21 cellular contexts compared by ENCODE assay signal in genomic region chr17:79354173-79354820, GRCh38.
DNase-seq lines count a peak whose midpoint lies in the region; ATAC-seq and TF ChIP-seq lines count a peak whose summit lies in the region.
"Had no signal": no experiment of that assay in that cellular context is flagged by ENCODE, and none has a peak within 500 bp of the region (broad histone marks: within the 10 kb centered on the region; RNA-seq: fewer than 3 reads in every experiment).

No MANE protein-coding gene starts in this region.

- TF ChIP-seq CTCF in glutamatergic neuron (IDR thresholded peaks at IDR 0.05; ENCODE audit: partially characterized antibody, unreplicated experiment) = no peak
- no peak for TF ChIP-seq CTCF in colonic mucosa (IDR thresholded peaks at IDR 0.05)

- H3K36me3 ChIP-seq in colonic mucosa = no peaks in the 10 kb centered on the region
- H3K36me3 ChIP-seq: BE2C, HAP-1 had no signal

- peak overlapping the region; percentile 28 for H3K27ac Mint-ChIP-seq in glutamatergic neuron (ENCODE audit: unreplicated experiment)
- H3K27ac Mint-ChIP-seq: CD4-positive, alpha-beta T cell had no signal

- no peaks in the 10 kb centered on the region for H3K9me3 ChIP-seq in colonic mucosa
- H3K9me3 ChIP-seq: BE2C, HAP-1 had no signal

- no peaks in the 10 kb centered on the region for H3K4me1 ChIP-seq in colonic mucosa
- H3K4me1 ChIP-seq: A549; BE2C; BLaER1 treated with 17β-estradiol and CSF1 and Interleukin-3, amounts not matched to agents 10 nM and 100 nM; HAP-1 had no signal

- no peak overlapping the region for H3K27ac ChIP-seq in colonic mucosa
- H3K27ac ChIP-seq: A549; BLaER1 treated with 17β-estradiol and CSF1 and Interleukin-3, amounts not matched to agents 10 nM and 100 nM had no signal

- H3K9me3 Mint-ChIP-seq in glutamatergic neuron (ENCODE audit: unreplicated experiment) = peaks cover 30% of the 10 kb centered on the region
- H3K9me3 Mint-ChIP-seq: CD4-positive, alpha-beta T cell had no signal

- H3K27me3 Mint-ChIP-seq in glutamatergic neuron (ENCODE audit: unreplicated experiment) = peaks cover 18% of the 10 kb centered on the region

- no peak for ATAC-seq in left cardiac atrium
- no peak for ATAC-seq in left ventricle myocardium superior
- no peak for ATAC-seq in GM18867 (IDR thresholded peaks at IDR 0.05; ENCODE audit: unreplicated experiment)
- ATAC-seq: GM12878 had no signal

- peaks cover 17% of the 10 kb centered on the region for H3K36me3 Mint-ChIP-seq in glutamatergic neuron (ENCODE audit: unreplicated experiment)
- H3K36me3 Mint-ChIP-seq: CD14-positive monocyte had no signal

- H3K4me3 ChIP-seq in colonic mucosa = no peak overlapping the region
- H3K4me3 ChIP-seq: A549; BLaER1 treated with 17β-estradiol and CSF1 and Interleukin-3, amounts not matched to agents 10 nM and 100 nM; GM12878; HAP-1 had no signal

- no peaks in the 10 kb centered on the region for H3K27me3 ChIP-seq in colonic mucosa
- H3K27me3 ChIP-seq: BLaER1 treated with 17β-estradiol and CSF1 and Interleukin-3, amounts not matched to agents 10 nM and 100 nM had no signal

- no peak overlapping the region for H3K9ac ChIP-seq in colonic mucosa (ENCODE audit: low read depth in 2 of 2, low read length in 2 of 2)
- H3K9ac ChIP-seq: BLaER1 treated with 17β-estradiol and CSF1 and Interleukin-3, amounts not matched to agents 10 nM and 100 nM had no signal

- intact Hi-C loops in left cardiac atrium (cut with DNase I) (no loop called here), left ventricle myocardium superior (cut with micrococcal nuclease) (no loop called here), colonic mucosa (cut with DNase I) (no loop called here)

- peaks cover 13% of the 10 kb centered on the region for H3K4me1 Mint-ChIP-seq in glutamatergic neuron (ENCODE audit: low read depth, unreplicated experiment)
- H3K4me1 Mint-ChIP-seq: CD14-positive monocyte; CD8-positive, alpha-beta memory T cell had no signal

- no peak overlapping the region for H3K4me3 Mint-ChIP-seq in glutamatergic neuron (ENCODE audit: unreplicated experiment)
- H3K4me3 Mint-ChIP-seq: CD14-positive monocyte; CD4-positive, alpha-beta T cell; CD8-positive, alpha-beta memory T cell had no signal

- DNase-seq in left cardiac atrium (peak; percentile 3), left ventricle myocardium superior (no peak), glutamatergic neuron (no peak), putamen (ENCODE audit: low spot score) (peak; percentile 33), colonic mucosa (no peak)
- DNase-seq: 8988T; ACHN; AML-193; BE2C; CD4-positive, alpha-beta T cell; DMS 273 treated with DMSO at 0.1 percent for 48 hours; EL; GDM1; GOT3 had no signal

Comparison
In these comparisons a context has a peak if more than half of its experiments do, and no peak if none do; other contexts are left out.
1. DNase-seq: peak in left cardiac atrium (single experiment) and putamen (single experiment); none in left ventricle myocardium superior (single experiment), glutamatergic neuron (single experiment) and colonic mucosa (single experiment).